ENCODE assay signal across 21 cellular contexts in the genomic region with DNA sequence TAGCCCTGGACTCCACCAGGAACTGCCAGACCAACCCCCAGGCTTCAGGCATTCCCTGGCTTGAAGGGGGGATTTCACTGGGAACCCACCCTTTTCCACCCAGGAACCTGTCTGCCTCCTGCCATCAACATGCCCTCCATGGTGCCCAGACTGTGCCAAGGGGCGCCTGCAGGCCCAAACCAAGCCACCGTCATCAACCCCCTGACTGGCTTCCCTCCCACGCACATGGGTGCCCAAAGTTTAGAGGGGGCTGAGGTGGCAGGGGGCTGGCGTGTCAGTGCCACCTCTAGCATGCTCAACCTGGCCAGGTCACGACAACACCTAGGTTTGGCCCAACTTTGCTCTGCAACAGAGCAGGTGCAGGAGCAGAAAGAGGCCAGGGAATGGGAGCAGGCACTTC.
"Had no signal": no experiment of that assay in that cellular context is flagged by ENCODE, and none has a peak within 500 bp of the region (broad histone marks: within the 10 kb centered on the region; RNA-seq: fewer than 3 reads in every experiment).

No MANE protein-coding gene starts in this region.

- H3K4me2 ChIP-seq: KMS-11 had no signal

- H3K4me1 ChIP-seq: SJCRH30 had no signal

- H3K9me3 ChIP-seq: SJCRH30 had no signal

- DNase-seq: Kasumi-1, MM.1S, NCI-H1048, NCI-H1105, NCI-H1417, NCI-H146, NCI-H1694 treated with DMSO at 0.1 percent for 48 hours, NCI-H1930, NCI-H2081 treated with DMSO at 0.1 percent for 48 hours, NCI-H2171, NCI-H226, NCI-H446, NCI-H510A, NCI-H524 treated with DMSO at 0.1 percent for 48 hours, NCI-H69, NCI-H774, SHP77, SJCRH30 had no signal

- H3K4me3 ChIP-seq: K562, SJCRH30 had no signal

- ATAC-seq: SK-N-SH treated with all-trans-retinoic acid at 6 μM for 48 hours had no signal

- H3K36me3 ChIP-seq: SJCRH30 had no signal

- H3K27ac ChIP-seq: KMS-11, SJCRH30 had no signal

- H3K27me3 ChIP-seq: SJCRH30 had no signal
